8 cellular contexts compared by ENCODE assay signal in the genomic region with DNA sequence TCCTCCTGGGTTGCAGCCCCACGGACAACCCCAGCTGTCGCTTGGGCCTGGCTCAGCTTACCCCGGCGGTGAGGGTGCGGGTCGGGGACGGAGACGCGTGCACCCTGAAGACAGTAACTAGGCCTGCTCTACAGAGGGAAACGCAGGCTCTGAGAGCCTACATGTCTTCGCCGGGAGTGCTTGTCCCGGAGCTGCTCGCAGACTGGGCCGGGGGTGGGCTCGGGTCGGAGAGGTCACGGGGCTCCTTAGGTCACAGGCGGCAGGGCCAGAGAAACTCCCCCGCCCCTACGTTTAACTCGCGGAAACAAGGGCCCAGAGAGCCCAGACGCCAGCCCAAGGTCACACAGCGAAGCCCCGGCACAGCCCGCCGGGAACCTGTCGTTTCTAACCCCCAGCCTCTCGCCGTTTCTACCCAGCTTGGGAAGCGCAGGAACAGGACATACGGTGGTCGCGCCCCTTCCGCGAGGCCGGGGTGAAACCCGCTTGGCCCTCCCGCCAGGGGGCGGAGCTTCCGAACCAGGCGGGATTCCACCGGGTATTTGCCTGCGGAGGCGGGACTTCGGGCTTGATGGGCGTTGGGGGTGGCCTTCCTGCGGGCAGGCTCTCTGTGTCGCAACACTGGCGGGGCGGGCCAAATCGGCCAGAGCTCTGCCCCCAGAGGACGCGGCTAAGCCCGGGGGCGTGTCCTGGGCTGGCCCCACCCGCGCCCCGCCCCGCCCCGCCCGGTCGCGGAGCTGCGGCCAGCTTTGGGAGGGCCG. TPM values are rescaled to one million over a fixed set of nuclear protein-coding genes. Genes with fewer than 3 reads are reported as not detected.
DNase-seq lines count a peak whose midpoint lies in the region; ATAC-seq and TF ChIP-seq lines count a peak whose summit lies in the region.

A gene with protein sequence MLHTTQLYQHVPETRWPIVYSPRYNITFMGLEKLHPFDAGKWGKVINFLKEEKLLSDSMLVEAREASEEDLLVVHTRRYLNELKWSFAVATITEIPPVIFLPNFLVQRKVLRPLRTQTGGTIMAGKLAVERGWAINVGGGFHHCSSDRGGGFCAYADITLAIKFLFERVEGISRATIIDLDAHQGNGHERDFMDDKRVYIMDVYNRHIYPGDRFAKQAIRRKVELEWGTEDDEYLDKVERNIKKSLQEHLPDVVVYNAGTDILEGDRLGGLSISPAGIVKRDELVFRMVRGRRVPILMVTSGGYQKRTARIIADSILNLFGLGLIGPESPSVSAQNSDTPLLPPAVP (plus strand): TSS at position 725 of the 758 bp plus-strand sequence. CDS start 42 bp downstream, outside the sequence.

- in situ Hi-C loops in Caki2 (cut with HindIII; ENCODE audit: low pct_unique_long_range_greater_than_20kb, low sequenced_read_pairs) = no loop called here

- H3K27me3 Mint-ChIP-seq in endothelial cell (ENCODE audit: unreplicated experiment) = peaks cover 5% of the 10 kb centered on the region

- peak within 1 kb of the TSS; percentile 90 for H3K4me3 Mint-ChIP-seq in endothelial cell (ENCODE audit: unreplicated experiment)

- no peaks in the 10 kb centered on the region for H3K4me1 Mint-ChIP-seq in endothelial cell (ENCODE audit: unreplicated experiment)

- no peaks in the 10 kb centered on the region for H3K9me3 Mint-ChIP-seq in endothelial cell (ENCODE audit: unreplicated experiment)

- peak; percentile 99 for ATAC-seq in GM21381 (IDR thresholded peaks at IDR 0.05; ENCODE audit: unreplicated experiment)

- peak; percentile 48 for TF ChIP-seq CTCF in endothelial cell (IDR thresholded peaks at IDR 0.05; ENCODE audit: unreplicated experiment)

- H3K27ac Mint-ChIP-seq in endothelial cell (ENCODE audit: unreplicated experiment) = peak within 1 kb of the TSS; percentile 86

- peaks cover 8% of the 10 kb centered on the region for H3K36me3 Mint-ChIP-seq in endothelial cell (ENCODE audit: low read depth, unreplicated experiment)

- DNase-seq in Caki2 (ENCODE audit: low read depth) (peak; percentile 89), HUDEP-2 (lab: John Stamatoyannopoulos, UW; ENCODE audit: unreplicated experiment in 76 of 76) (peak; percentile 19 to 98 (median 96)), NOMO-1 treated with dmso at 0.1 percent for 144 hours (lab: John Stamatoyannopoulos, UW; ENCODE audit: unreplicated experiment) (peak; percentile 93), endothelial cell (ENCODE audit: low spot score) (peak; percentile 99), midbrain (lab: John Stamatoyannopoulos, UW) (peak; percentile 99)
- DNase-seq in activated CD8-positive, alpha-beta memory T cell treated with anti-CD3 and anti-CD28 coated beads, Interleukin-2, amount 50 U/mL, for 4 hours = peak; percentile 97
- DNase-seq in stimulated activated CD8-positive, alpha-beta memory T cell treated with anti-CD3 and anti-CD28 coated beads, Interleukin-15, amount 100 ng/mL, for 48 hours (ENCODE audit: low read depth in 2 of 2) = peak; percentile 97

RNA-seq across cellular contexts. Expression of the gene that starts here (rescaled TPM):
- 13.3 and 19.3 TPM in 2 replicates for total RNA-seq in Caki2 (2014; rRNA removed; shearing (Covaris generic); ENCODE audit: low replicate concordance)
- total RNA-seq in endothelial cell (ENCODE audit: unreplicated experiment) = 14.8 TPM

Comparison
In these comparisons a context has a peak if more than half of its experiments do, and no peak if none do; other contexts are left out.
1. Peak in every context shown above with its lines: DNase-seq and ATAC-seq.